In genomic region chr11:77029829-77030228, GRCh38 we compare ENCODE assay signal across 26 cellular contexts. TPM values are rescaled to one million over a fixed set of nuclear protein-coding genes. Genes with fewer than 3 reads are reported as not detected.
"Had no signal": no experiment of that assay in that cellular context is flagged by ENCODE, and none has a peak within 500 bp of the region (broad histone marks: within the 10 kb centered on the region; RNA-seq: fewer than 3 reads in every experiment).

No MANE protein-coding gene starts in this region.

- H3K36me3 ChIP-seq: adrenal gland, breast epithelium, gastrocnemius medialis, sigmoid colon, spleen, thoracic aorta, WERI-Rb-1 had no signal

- H3K4me1 ChIP-seq: adrenal gland, breast epithelium, sigmoid colon had no signal

- H3K27ac ChIP-seq: adrenal gland, breast epithelium, gastrocnemius medialis, sigmoid colon, spleen, thoracic aorta, WERI-Rb-1 had no signal

- H3K9me3 ChIP-seq: adrenal gland, breast epithelium, gastrocnemius medialis, sigmoid colon, spleen, thoracic aorta had no signal

- H3K4me3 ChIP-seq: adrenal gland, breast epithelium, gastrocnemius medialis, lung, sigmoid colon, spleen, thoracic aorta had no signal

- DNase-seq: activated CD4-positive, alpha-beta T cell treated with anti-CD3 and anti-CD28 coated beads for 1 hour; activated gamma-delta T cell treated with Interleukin-2 at 50 U/mL for 16 hours; adrenal gland; cerebellar nuclear complex; effector CD8-positive, alpha-beta T cell; gastrocnemius medialis; head of caudate nucleus; nephron progenitor cell; nucleus accumbens; sigmoid colon; spleen; stimulated activated CD4-positive, alpha-beta T cell treated with anti-CD3 and anti-CD28 coated beads, Interleukin-4, amount 100 ng/mL, for 4 hours; T-helper 2 cell; WERI-Rb-1 had no signal

- ATAC-seq: activated naive CD4-positive, alpha-beta T cell treated with anti-CD3 and anti-CD28 coated beads, Interleukin-2, amount 50 U/mL, for 72 hours; gastrocnemius medialis; stimulated activated memory B cell treated with anti-CD40 and anti-IgM and Interleukin-4, amounts not matched to agents 10 μg/mL and 1 μg/mL and 100 μg/mL, for 72 hours had no signal

RNA-seq across cellular contexts. Expression of gene B3GNT6, which starts 4.4 kb away (rescaled TPM):
- total RNA-seq: activated CD8-positive, alpha-beta memory T cell treated with anti-CD3 and anti-CD28 coated beads for 36 hours; activated naive CD4-positive, alpha-beta T cell treated with anti-CD3 and anti-CD28 coated beads, Interleukin-2, amount 50 U/mL, for 72 hours; activated T-helper 1 cell treated with anti-CD3 and anti-CD28 coated beads, Interleukin-12 subunit alpha, Interleukin-12 subunit beta, Interleukin-2, Interleukin-4 antibody, amounts not matched to agents 30 ng/mL and 10 ng/mL and 1 ng/mL, durations not matched to agents 14 hours and 24 hours and 36 hours; adrenal gland; astrocyte; kidney epithelial cell; myocyte; renal cortical epithelial cell; sigmoid colon; spleen; urinary bladder had no signal
- polyA plus RNA-seq: adrenal gland, spleen, urinary bladder had no signal
